In the genomic region with DNA sequence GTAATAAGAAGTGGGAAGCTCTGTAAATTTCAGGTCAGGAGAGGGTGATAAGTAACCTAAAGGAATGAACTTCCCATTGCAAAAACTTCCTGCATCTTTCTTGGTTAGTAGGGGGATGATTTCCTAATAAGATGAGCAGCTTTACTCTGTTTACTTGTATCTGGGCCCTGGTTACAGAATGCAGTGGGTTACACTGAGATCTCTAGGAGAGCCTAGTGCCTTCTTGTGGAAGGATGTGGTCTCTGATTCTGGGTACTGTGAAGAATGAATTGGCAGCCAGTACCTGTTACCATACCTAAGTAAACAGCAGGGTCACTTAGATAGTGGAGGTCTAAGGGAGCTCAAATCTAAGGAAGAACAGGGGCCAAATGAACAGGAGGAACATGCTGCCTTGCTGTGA, we compare ENCODE assay signal across 12 cellular contexts.
DNase-seq lines count a peak whose midpoint lies in the region; ATAC-seq and TF ChIP-seq lines count a peak whose summit lies in the region.
"Had no signal": no experiment of that assay in that cellular context is flagged by ENCODE, and none has a peak within 500 bp of the region (broad histone marks: within the 10 kb centered on the region; RNA-seq: fewer than 3 reads in every experiment).

No MANE protein-coding gene starts in this region.

- intact Hi-C loops in prostate gland (cut with DNase I): no loop called here

- no peak overlapping the region for H3K4me3 ChIP-seq in gastroesophageal sphincter
- no peak overlapping the region for H3K4me3 ChIP-seq in prostate gland
- H3K4me3 ChIP-seq: A549 had no signal

- H3K4me1 Mint-ChIP-seq in osteocyte (ENCODE audit: unreplicated experiment): peaks cover 27% of the 10 kb centered on the region

- H3K9me3 Mint-ChIP-seq in osteocyte (ENCODE audit: unreplicated experiment): no peaks in the 10 kb centered on the region

- peaks cover 0 to 69% (median 6%) of the 10 kb centered on the region in 3 donors for H3K4me1 ChIP-seq in gastroesophageal sphincter
- H3K4me1 ChIP-seq in prostate gland (replicated peaks): no peaks in the 10 kb centered on the region

- no peaks in the 10 kb centered on the region for H3K9me3 ChIP-seq in gastroesophageal sphincter
- no peaks in the 10 kb centered on the region for H3K9me3 ChIP-seq in prostate gland
- H3K9me3 ChIP-seq: A549 had no signal

- no peaks in the 10 kb centered on the region for H3K27me3 Mint-ChIP-seq in osteocyte (ENCODE audit: unreplicated experiment)

- TF ChIP-seq CTCF in osteocyte (IDR thresholded peaks at IDR 0.05) (no peak), gastroesophageal sphincter (IDR thresholded peaks at IDR 0.05) (no peak), prostate gland (IDR thresholded peaks at IDR 0.05) (no peak)

- TF ChIP-seq POLR2A in gastroesophageal sphincter (IDR thresholded peaks at IDR 0.05) (no peak), prostate gland (IDR thresholded peaks at IDR 0.05) (no peak)

- no peak for DNase-seq in activated CD4-positive, CD25-positive, alpha-beta regulatory T cell treated with anti-CD3 and anti-CD28 coated beads, Interleukin-2, amount 50 U/mL, for 72 hours
- DNase-seq in Kasumi-1 (lab: John Stamatoyannopoulos, UW): peak; percentile 10 to 18
- DNase-seq in central memory CD4-positive, alpha-beta T cell: peak; percentile 73
- no peak for DNase-seq in osteocyte (ENCODE audit: extremely low spot score, unreplicated experiment)
- DNase-seq in LoVo (ENCODE audit: low spot score): no peak
- no peak for DNase-seq in prostate gland (ENCODE audit: low spot score)
- DNase-seq: EL, kidney, NCI-H146 had no signal

- H3K27ac Mint-ChIP-seq in osteocyte (ENCODE audit: unreplicated experiment): peak overlapping the region; percentile 0

- H3K4me3 Mint-ChIP-seq in osteocyte (ENCODE audit: unreplicated experiment): no peak overlapping the region

- H3K36me3 ChIP-seq in gastroesophageal sphincter (peaks cover 0 to 38% of the 10 kb centered on the region in 2 donors), prostate gland (no peaks in the 10 kb centered on the region)

- no peak for TF ChIP-seq EP300 in gastroesophageal sphincter (IDR thresholded peaks at IDR 0.05)

- no peak overlapping the region for H3K27ac ChIP-seq in gastroesophageal sphincter
- H3K27ac ChIP-seq in prostate gland: no peak overlapping the region
- H3K27ac ChIP-seq: A549 had no signal

- peaks cover 46% of the 10 kb centered on the region for H3K36me3 Mint-ChIP-seq in osteocyte (ENCODE audit: unreplicated experiment)

- ATAC-seq in activated CD4-positive, CD25-positive, alpha-beta regulatory T cell treated with anti-CD3 and anti-CD28 coated beads, Interleukin-2, amount 50 U/mL, for 24 hours: peak; percentile 41 to 55
- no peak for ATAC-seq in gastroesophageal sphincter
- ATAC-seq: A549 had no signal

- H3K27me3 ChIP-seq in gastroesophageal sphincter (no peaks in the 10 kb centered on the region), prostate gland (replicated peaks; ENCODE audit: insufficient read depth) (no peaks in the 10 kb centered on the region)

Comparison
In these comparisons a context has a peak if more than half of its experiments do, and no peak if none do; other contexts are left out.
1. DNase-seq: peak in Kasumi-1 (2 of 2) and central memory CD4-positive, alpha-beta T cell (single experiment); none in activated CD4-positive, CD25-positive, alpha-beta regulatory T cell treated with anti-CD3 and anti-CD28 coated beads, Interleukin-2, amount 50 U/mL, for 72 hours (single experiment), osteocyte (single experiment), LoVo (single experiment) and prostate gland (single experiment).